In genomic region chr17:78186689-78187595, GRCh38 we compare ENCODE assay signal across 1 cellular context.
TF ChIP-seq lines count a peak whose summit lies in the region.

A gene with protein sequence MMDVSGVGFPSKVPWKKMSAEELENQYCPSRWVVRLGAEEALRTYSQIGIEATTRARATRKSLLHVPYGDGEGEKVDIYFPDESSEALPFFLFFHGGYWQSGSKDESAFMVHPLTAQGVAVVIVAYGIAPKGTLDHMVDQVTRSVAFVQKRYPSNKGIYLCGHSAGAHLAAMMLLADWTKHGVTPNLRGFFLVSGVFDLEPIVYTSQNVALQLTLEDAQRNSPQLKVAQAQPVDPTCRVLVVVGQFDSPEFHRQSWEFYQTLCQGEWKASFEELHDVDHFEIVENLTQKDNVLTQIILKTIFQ (plus strand): TSS chr17:78187362. CDS start chr17:78187371, 9 bp downstream.
TSS of gene TK1 (minus strand) at chr17:78187052. CDS start at chr17:78186994, 58 bp downstream.

TF ChIP-seq in GM12878, 131 proteins besides CTCF, POLR2A, EP300 and RAD21 (continued from another document and continues in another):
- TF ChIP-seq, protein P1, sequence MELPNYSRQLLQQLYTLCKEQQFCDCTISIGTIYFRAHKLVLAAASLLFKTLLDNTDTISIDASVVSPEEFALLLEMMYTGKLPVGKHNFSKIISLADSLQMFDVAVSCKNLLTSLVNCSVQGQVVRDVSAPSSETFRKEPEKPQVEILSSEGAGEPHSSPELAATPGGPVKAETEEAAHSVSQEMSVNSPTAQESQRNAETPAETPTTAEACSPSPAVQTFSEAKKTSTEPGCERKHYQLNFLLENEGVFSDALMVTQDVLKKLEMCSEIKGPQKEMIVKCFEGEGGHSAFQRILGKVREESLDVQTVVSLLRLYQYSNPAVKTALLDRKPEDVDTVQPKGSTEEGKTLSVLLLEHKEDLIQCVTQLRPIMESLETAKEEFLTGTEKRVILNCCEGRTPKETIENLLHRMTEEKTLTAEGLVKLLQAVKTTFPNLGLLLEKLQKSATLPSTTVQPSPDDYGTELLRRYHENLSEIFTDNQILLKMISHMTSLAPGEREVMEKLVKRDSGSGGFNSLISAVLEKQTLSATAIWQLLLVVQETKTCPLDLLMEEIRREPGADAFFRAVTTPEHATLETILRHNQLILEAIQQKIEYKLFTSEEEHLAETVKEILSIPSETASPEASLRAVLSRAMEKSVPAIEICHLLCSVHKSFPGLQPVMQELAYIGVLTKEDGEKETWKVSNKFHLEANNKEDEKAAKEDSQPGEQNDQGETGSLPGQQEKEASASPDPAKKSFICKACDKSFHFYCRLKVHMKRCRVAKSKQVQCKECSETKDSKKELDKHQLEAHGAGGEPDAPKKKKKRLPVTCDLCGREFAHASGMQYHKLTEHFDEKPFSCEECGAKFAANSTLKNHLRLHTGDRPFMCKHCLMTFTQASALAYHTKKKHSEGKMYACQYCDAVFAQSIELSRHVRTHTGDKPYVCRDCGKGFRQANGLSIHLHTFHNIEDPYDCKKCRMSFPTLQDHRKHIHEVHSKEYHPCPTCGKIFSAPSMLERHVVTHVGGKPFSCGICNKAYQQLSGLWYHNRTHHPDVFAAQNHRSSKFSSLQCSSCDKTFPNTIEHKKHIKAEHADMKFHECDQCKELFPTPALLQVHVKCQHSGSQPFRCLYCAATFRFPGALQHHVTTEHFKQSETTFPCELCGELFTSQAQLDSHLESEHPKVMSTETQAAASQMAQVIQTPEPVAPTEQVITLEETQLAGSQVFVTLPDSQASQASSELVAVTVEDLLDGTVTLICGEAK (IDR thresholded peaks at IDR 0.05; ENCODE audit: borderline replicate concordance) = no peak
- TF ChIP-seq CHD2 (IDR thresholded peaks at IDR 0.05; ENCODE audit: borderline replicate concordance, low read depth, low read length) (peak; percentile 89), ZNF622 (IDR thresholded peaks at IDR 0.05) (no peak), SMAD1 (IDR thresholded peaks at IDR 0.05; ENCODE audit: low read depth, partially characterized antibody) (peak; percentile 82), NR2F1 (conservative IDR thresholded peaks at IDR 0.05) (0 out of 2 replicates have a peak, but pooled peaks have one; percentile 30), MTA3 (IDR thresholded peaks at IDR 0.05; ENCODE audit: borderline replicate concordance, low read length) (no peak), CREB1 (IDR thresholded peaks at IDR 0.05; ENCODE audit: low read depth) (peak; percentile 49; the same call in 1 of the 2 replicates), JUNB (IDR thresholded peaks at IDR 0.05) (no peak), PRDM15 (CRISPR knock-in tag; IDR thresholded peaks at IDR 0.05) (no peak), NRF1 (conservative IDR thresholded peaks at IDR 0.05; ENCODE audit: low read depth, low read length) (no peak), ZZZ3 (IDR thresholded peaks at IDR 0.05; ENCODE audit: control insufficient read depth, insufficient read length, low read depth) (no peak), SREBF1 (IDR thresholded peaks at IDR 0.05; ENCODE audit: low read length) (no peak), FOS (IDR thresholded peaks at IDR 0.05; ENCODE audit: borderline replicate concordance, extremely low read depth, insufficient read length) (peak; percentile 70), IKZF2 (IDR thresholded peaks at IDR 0.05) (peak; percentile 89 to 95), NFIC (IDR thresholded peaks at IDR 0.05; ENCODE audit: low read depth, low read length) (no peak), ZNF217 (IDR thresholded peaks at IDR 0.05) (no peak), FOXK2 (IDR thresholded peaks at IDR 0.05) (peak; percentile 52; the same call in 1 of the 2 replicates), RB1 (IDR thresholded peaks at IDR 0.05; ENCODE audit: borderline replicate concordance) (peak; percentile 98; the same call in 1 of the 2 replicates), HDAC6 (IDR thresholded peaks at IDR 0.05; ENCODE audit: unreplicated experiment) (peak; percentile 41), RFX5 (IDR thresholded peaks at IDR 0.05; ENCODE audit: low read depth, low read length) (peak; percentile 58; the same call in 1 of the 2 replicates), NR2C2 (IDR thresholded peaks at IDR 0.05; ENCODE audit: borderline replicate concordance, control insufficient read depth, insufficient read length, low read depth) (no peak), IRF3 (IDR thresholded peaks at IDR 0.05) (peak; percentile 38; the same call in 1 of the 2 replicates), ATF7 (IDR thresholded peaks at IDR 0.05; ENCODE audit: low read depth) (no peak), DPF2 (IDR thresholded peaks at IDR 0.05) (no peak; the same call in 1 of the 2 replicates), CEBPB (IDR thresholded peaks at IDR 0.05; ENCODE audit: borderline replicate concordance in 1 of 2, low read depth in 2 of 2, low read length in 2 of 2) (no peak), ZNF592 (IDR thresholded peaks at IDR 0.05) (0 out of 2 replicates have a peak, but pooled peaks have one; percentile 74), EED (IDR thresholded peaks at IDR 0.05; ENCODE audit: low read depth) (peak; percentile 97), WRNIP1 (IDR thresholded peaks at IDR 0.05; ENCODE audit: borderline replicate concordance, low read depth, low read length) (peak; percentile 27; the same call in 1 of the 2 replicates), KLF5 (IDR thresholded peaks at IDR 0.05; ENCODE audit: partially characterized antibody) (peak; percentile 55), HCFC1 (IDR thresholded peaks at IDR 0.05; ENCODE audit: low read length) (no peak), ZNF24 (IDR thresholded peaks at IDR 0.05) (no peak)
- TF ChIP-seq, protein P2, sequence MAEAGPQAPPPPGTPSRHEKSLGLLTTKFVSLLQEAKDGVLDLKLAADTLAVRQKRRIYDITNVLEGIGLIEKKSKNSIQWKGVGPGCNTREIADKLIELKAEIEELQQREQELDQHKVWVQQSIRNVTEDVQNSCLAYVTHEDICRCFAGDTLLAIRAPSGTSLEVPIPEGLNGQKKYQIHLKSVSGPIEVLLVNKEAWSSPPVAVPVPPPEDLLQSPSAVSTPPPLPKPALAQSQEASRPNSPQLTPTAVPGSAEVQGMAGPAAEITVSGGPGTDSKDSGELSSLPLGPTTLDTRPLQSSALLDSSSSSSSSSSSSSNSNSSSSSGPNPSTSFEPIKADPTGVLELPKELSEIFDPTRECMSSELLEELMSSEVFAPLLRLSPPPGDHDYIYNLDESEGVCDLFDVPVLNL (IDR thresholded peaks at IDR 0.05; ENCODE audit: low read depth, low read length) = peak; percentile 99
- TF ChIP-seq, protein P3, sequence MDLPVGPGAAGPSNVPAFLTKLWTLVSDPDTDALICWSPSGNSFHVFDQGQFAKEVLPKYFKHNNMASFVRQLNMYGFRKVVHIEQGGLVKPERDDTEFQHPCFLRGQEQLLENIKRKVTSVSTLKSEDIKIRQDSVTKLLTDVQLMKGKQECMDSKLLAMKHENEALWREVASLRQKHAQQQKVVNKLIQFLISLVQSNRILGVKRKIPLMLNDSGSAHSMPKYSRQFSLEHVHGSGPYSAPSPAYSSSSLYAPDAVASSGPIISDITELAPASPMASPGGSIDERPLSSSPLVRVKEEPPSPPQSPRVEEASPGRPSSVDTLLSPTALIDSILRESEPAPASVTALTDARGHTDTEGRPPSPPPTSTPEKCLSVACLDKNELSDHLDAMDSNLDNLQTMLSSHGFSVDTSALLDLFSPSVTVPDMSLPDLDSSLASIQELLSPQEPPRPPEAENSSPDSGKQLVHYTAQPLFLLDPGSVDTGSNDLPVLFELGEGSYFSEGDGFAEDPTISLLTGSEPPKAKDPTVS (IDR thresholded peaks at IDR 0.05; ENCODE audit: low read depth, low read length) = no peak
- TF ChIP-seq, protein P4, sequence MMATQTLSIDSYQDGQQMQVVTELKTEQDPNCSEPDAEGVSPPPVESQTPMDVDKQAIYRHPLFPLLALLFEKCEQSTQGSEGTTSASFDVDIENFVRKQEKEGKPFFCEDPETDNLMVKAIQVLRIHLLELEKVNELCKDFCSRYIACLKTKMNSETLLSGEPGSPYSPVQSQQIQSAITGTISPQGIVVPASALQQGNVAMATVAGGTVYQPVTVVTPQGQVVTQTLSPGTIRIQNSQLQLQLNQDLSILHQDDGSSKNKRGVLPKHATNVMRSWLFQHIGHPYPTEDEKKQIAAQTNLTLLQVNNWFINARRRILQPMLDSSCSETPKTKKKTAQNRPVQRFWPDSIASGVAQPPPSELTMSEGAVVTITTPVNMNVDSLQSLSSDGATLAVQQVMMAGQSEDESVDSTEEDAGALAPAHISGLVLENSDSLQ (IDR thresholded peaks at IDR 0.05) = peak; percentile 85
- TF ChIP-seq, protein P5, sequence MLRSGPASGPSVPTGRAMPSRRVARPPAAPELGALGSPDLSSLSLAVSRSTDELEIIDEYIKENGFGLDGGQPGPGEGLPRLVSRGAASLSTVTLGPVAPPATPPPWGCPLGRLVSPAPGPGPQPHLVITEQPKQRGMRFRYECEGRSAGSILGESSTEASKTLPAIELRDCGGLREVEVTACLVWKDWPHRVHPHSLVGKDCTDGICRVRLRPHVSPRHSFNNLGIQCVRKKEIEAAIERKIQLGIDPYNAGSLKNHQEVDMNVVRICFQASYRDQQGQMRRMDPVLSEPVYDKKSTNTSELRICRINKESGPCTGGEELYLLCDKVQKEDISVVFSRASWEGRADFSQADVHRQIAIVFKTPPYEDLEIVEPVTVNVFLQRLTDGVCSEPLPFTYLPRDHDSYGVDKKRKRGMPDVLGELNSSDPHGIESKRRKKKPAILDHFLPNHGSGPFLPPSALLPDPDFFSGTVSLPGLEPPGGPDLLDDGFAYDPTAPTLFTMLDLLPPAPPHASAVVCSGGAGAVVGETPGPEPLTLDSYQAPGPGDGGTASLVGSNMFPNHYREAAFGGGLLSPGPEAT (IDR thresholded peaks at IDR 0.05; ENCODE audit: low read depth) = peak; percentile 56; the same call in 1 of the 2 replicates
- TF ChIP-seq, protein P6, sequence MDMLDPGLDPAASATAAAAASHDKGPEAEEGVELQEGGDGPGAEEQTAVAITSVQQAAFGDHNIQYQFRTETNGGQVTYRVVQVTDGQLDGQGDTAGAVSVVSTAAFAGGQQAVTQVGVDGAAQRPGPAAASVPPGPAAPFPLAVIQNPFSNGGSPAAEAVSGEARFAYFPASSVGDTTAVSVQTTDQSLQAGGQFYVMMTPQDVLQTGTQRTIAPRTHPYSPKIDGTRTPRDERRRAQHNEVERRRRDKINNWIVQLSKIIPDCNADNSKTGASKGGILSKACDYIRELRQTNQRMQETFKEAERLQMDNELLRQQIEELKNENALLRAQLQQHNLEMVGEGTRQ (IDR thresholded peaks at IDR 0.05; ENCODE audit: borderline replicate concordance, low read depth, low read length) = no peak
